Comparison of ENCODE assay signal across 8 cellular contexts in the genomic region with DNA sequence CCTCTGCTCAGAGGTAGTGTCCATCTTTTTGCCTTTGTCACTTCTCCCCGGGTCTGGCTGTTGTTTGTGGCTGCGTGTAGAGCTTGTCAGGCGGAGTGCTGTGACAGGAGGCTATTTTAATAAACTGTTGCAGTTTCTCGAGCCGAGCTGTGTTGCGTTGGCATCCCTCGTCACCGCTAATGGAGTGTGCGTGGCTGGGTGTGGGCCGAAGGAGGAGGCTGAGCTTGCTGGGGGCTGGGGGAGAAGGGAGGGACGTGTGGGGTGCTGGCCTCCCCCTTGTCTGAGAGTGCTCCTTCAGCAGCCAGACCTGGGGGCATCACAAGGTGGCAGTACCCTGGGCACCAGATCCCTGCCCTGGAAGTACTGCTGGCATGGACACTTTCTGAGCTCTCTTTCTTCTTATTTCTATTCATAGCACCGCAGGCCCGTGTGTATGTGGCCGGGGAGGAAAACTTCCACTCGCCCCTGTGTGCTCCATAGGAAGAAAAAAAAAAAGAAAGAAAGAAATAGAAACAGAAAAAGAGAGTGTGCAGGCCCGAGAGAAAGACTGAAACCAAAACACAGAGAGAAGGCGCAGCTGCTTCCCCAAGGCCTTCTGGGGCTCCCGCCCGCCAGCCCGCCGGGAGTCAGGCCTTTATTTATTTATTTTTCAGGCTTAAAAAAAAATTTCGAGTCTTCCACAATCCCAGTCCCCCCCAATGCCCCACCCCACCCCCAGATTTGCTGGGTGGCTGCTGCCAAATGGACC. TPM values are rescaled to one million over a fixed set of nuclear protein-coding genes. Genes with fewer than 3 reads are reported as not detected.
A peak's percentile ranks its signal among the peaks of the same experiment; 100 is the strongest.
DNase-seq lines count a peak whose midpoint lies in the region; ATAC-seq, FAIRE-seq and TF ChIP-seq lines count a peak whose summit lies in the region.

No MANE protein-coding gene starts in this region.

- H3K4me1 ChIP-seq in endothelial cell of umbilical vein (ENCODE audit: control insufficient read depth, extremely low read depth, insufficient read depth, low read length) (peaks cover 49% of the 10 kb centered on the region), pancreas (peaks cover 11 to 27% (median 13%) of the 10 kb centered on the region in 3 donors)

- ATAC-seq in pancreas (peak; percentile 44 to 51 (median 46)), HG03457 (IDR thresholded peaks at IDR 0.05; ENCODE audit: unreplicated experiment) (no peak), HG02610 (IDR thresholded peaks at IDR 0.05; ENCODE audit: unreplicated experiment) (no peak)

- H2AFZ ChIP-seq in endothelial cell of umbilical vein (ENCODE audit: low read depth, low read length), result peak overlapping the region; percentile 88

- H4K20me1 ChIP-seq in endothelial cell of umbilical vein (replicated peaks; ENCODE audit: control insufficient read depth, extremely low read depth, insufficient read depth, low read length), result no peaks in the 10 kb centered on the region

- dilution Hi-C loops in endothelial cell of umbilical vein (cut with MboI; ENCODE audit: extremely low pct_ligation_motif_present, low sequenced_read_pairs), result no loop called here

- DNase-seq in D341Med (ENCODE audit: low spot score) (peak; percentile 65), NCI-H526 (lab: John Stamatoyannopoulos, UW) (peak; percentile 52 to 65), endothelial cell of umbilical vein (ENCODE audit: low read depth, low spot score) (no peak), pancreas (no peak), SIG-M5 treated with dmso at 0.1 percent for 504 hours (lab: John Stamatoyannopoulos, UW; ENCODE audit: unreplicated experiment) (no peak)
- no peak for DNase-seq in activated CD8-positive, alpha-beta memory T cell treated with anti-CD3 and anti-CD28 coated beads, Interleukin-2, amount 50 U/mL, for 48 hours

- BruUV-seq in endothelial cell of umbilical vein (replicated peaks; lab: Mats Ljungman, UMichigan), result no TSS peak

- CTCF ChIA-PET in endothelial cell of umbilical vein (lab: Charles Lee), result interaction anchor here (0.6 to 4.5 kb wide), 15 partner anchors 9 to 1880 kb away, joined by 3 to 38 read pairs (median 5); no protein-coding TSS in a partner anchor

- TF ChIP-seq POLR2A in endothelial cell of umbilical vein (IDR thresholded peaks at IDR 0.05; ENCODE audit: low read depth, low read length), result no peak

- H3K27me3 ChIP-seq in endothelial cell of umbilical vein (ENCODE audit: control insufficient read depth in 2 of 2, insufficient read depth in 2 of 2, low read length in 2 of 2) (no peaks in the 10 kb centered on the region), pancreas (no peaks in the 10 kb centered on the region)

- POLR2A ChIA-PET in endothelial cell of umbilical vein (lab: Charles Lee), result interaction anchor here (1.0 kb wide), 1 partner anchor 39 kb away, joined by 4 read pairs; no protein-coding TSS in a partner anchor

- H3K9ac ChIP-seq in endothelial cell of umbilical vein (replicated peaks; ENCODE audit: extremely low read depth, insufficient read depth, low read length), result peak overlapping the region; percentile 40

- H3K9me1 ChIP-seq in endothelial cell of umbilical vein (replicated peaks; ENCODE audit: control insufficient read depth, extremely low read depth, insufficient read depth, low read length), result no peaks in the 10 kb centered on the region

- no peaks in the 10 kb centered on the region for H3K9me3 ChIP-seq in endothelial cell of umbilical vein (replicated peaks; ENCODE audit: control insufficient read depth, insufficient read depth, low read length)
- H3K9me3 ChIP-seq in pancreas, result no peaks in the 10 kb centered on the region

- H3K4me3 ChIP-seq in endothelial cell of umbilical vein (replicated peaks in 1 of 3; ENCODE audit: insufficient read depth in 1 of 3, low read depth in 1 of 3, low read length in 3 of 3), result no peak overlapping the region
- H3K4me3 ChIP-seq in pancreas, result peak overlapping the region in 2 of 4 donors; percentile 24 to 41

- H3K4me2 ChIP-seq in endothelial cell of umbilical vein (ENCODE audit: insufficient read depth, low read length), result peak overlapping the region; percentile 70

- FAIRE-seq in endothelial cell of umbilical vein (lab: Jason Lieb, UNC) (no peak), pancreas (lab: Jason Lieb, UNC) (no peak)

- H3K79me2 ChIP-seq in endothelial cell of umbilical vein (ENCODE audit: control insufficient read depth, insufficient read depth, low read length), result no peaks in the 10 kb centered on the region

- 20 to 35% methylated on average over 22 of the region's 22 CpGs for WGBS in pancreas, 2 donors

- H3K36me3 ChIP-seq in endothelial cell of umbilical vein (ENCODE audit: control insufficient read depth in 2 of 2, extremely low read depth in 1 of 2, insufficient read depth in 2 of 2, low read length in 2 of 2) (no peaks in the 10 kb centered on the region), pancreas (no peaks in the 10 kb centered on the region)

- no peak overlapping the region for H3K27ac ChIP-seq in endothelial cell of umbilical vein (ENCODE audit: insufficient read depth, low read depth, low read length)
- H3K27ac ChIP-seq in pancreas, result peak overlapping the region; percentile 48 to 87 (median 75)

- no peak for TF ChIP-seq CTCF in endothelial cell of umbilical vein (IDR thresholded peaks at IDR 0.05; ENCODE audit: extremely low read depth in 1 of 2, insufficient read depth in 1 of 2, low read depth in 1 of 2, low read length in 2 of 2)
- no peak for TF ChIP-seq CTCF in pancreas (IDR thresholded peaks at IDR 0.05)

- intact Hi-C loops in endothelial cell of umbilical vein (cut with micrococcal nuclease), result loop anchor here (5.0 kb wide), 1 partner anchor 40 kb away; no protein-coding TSS in a partner anchor
- intact Hi-C loops in pancreas (cut with DNase I), result no loop called here

TF ChIP-seq in endothelial cell of umbilical vein, 7 proteins besides CTCF, POLR2A, EP300 and RAD21:
- TF ChIP-seq MYC (IDR thresholded peaks at IDR 0.05; ENCODE audit: low read depth, low read length), result no peak
- TF ChIP-seq, protein P1, sequence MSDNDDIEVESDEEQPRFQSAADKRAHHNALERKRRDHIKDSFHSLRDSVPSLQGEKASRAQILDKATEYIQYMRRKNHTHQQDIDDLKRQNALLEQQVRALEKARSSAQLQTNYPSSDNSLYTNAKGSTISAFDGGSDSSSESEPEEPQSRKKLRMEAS (IDR thresholded peaks at IDR 0.05; ENCODE audit: insufficient read depth, insufficient read length), result no peak
- TF ChIP-seq EZH2 (IDR thresholded peaks at IDR 0.05; ENCODE audit: borderline replicate concordance, low read depth, low read length, severe bottlenecking), result no peak
- TF ChIP-seq JUN (IDR thresholded peaks at IDR 0.05; ENCODE audit: borderline replicate concordance, insufficient read depth, insufficient read length, low read depth), result no peak
- TF ChIP-seq POLR2AphosphoS5 (IDR thresholded peaks at IDR 0.05; ENCODE audit: insufficient read depth, low read depth, low read length), result no peak
- TF ChIP-seq FOS (IDR thresholded peaks at IDR 0.05; ENCODE audit: borderline replicate concordance, insufficient read depth, low read length), result no peak

RNA-seq across cellular contexts. Expression of gene NFIX, which starts 27.0 kb away (rescaled TPM):
- total RNA-seq in endothelial cell of umbilical vein, result 18.7 and 37.7 TPM in 2 replicates
- 8.7 and 9.8 TPM in 2 replicates for polyA plus RNA-seq in endothelial cell of umbilical vein
- polyA plus RNA-seq in endothelial cell of umbilical vein (2011; cell fraction: cytosol; rRNA removed), result 11.9 and 12.6 TPM in 2 replicates
- polyA plus RNA-seq in endothelial cell of umbilical vein (2011; cell fraction: nucleus; rRNA removed), result 8.6 and 11.6 TPM in 2 replicates
- polyA plus RNA-seq in endothelial cell of umbilical vein (2012), result 22.4 and 30.5 TPM in 2 replicates
- polyA minus RNA-seq in endothelial cell of umbilical vein, result 7.3 and 7.7 TPM in 2 replicates
- 1.3 TPM for polyA minus RNA-seq in endothelial cell of umbilical vein (2011; cell fraction: cytosol; rRNA and poly(A)+ RNA removed)
- polyA minus RNA-seq in endothelial cell of umbilical vein (2011; cell fraction: nucleus; rRNA and poly(A)+ RNA removed), result 5.5 and 7.2 TPM in 2 replicates
- total RNA-seq in pancreas, result 10 to 100 TPM; 30.9 to 45.1 (median 36.0) TPM
- polyA plus RNA-seq in pancreas, result 10 to 100 TPM in 1 of 2 donors, 1 to 10 TPM in 1; 8.3 to 16.6 TPM

RNA-seq across cellular contexts. Expression of gene DAND5, which starts 52.9 kb away (rescaled TPM):
- total RNA-seq in endothelial cell of umbilical vein (0.20 and 0.28 TPM in 2 replicates), pancreas (under 1 TPM in 3 of 6 donors, not detected in 3; 0.12 to 0.23 (median 0.12) TPM)
- polyA plus RNA-seq in endothelial cell of umbilical vein (0.06 TPM in 2 replicates), pancreas (under 1 TPM in 1 of 2 donors, not detected in 1; 0.16 TPM)
- polyA plus RNA-seq in endothelial cell of umbilical vein (2011; cell fraction: cytosol; rRNA removed), result 0.03 and 0.07 TPM in 2 replicates
- 0.16 and 0.17 TPM in 2 replicates for polyA plus RNA-seq in endothelial cell of umbilical vein (2011; cell fraction: nucleus; rRNA removed)
- polyA plus RNA-seq in endothelial cell of umbilical vein (2012), result not detected in 2 replicates
- polyA minus RNA-seq in endothelial cell of umbilical vein, result 0.15 TPM in 1 of 2 replicates, not detected in the other
- not detected for polyA minus RNA-seq in endothelial cell of umbilical vein (2011; cell fraction: cytosol; rRNA and poly(A)+ RNA removed)
- not detected in 2 replicates for polyA minus RNA-seq in endothelial cell of umbilical vein (2011; cell fraction: nucleus; rRNA and poly(A)+ RNA removed)

Comparison
In these comparisons a context has a peak if more than half of its experiments do, and no peak if none do; other contexts are left out.
1. DNase-seq: peak in D341Med (single experiment) and NCI-H526 (2 of 2); none in endothelial cell of umbilical vein (single experiment), pancreas (0 of 6), activated CD8-positive, alpha-beta memory T cell treated with anti-CD3 and anti-CD28 coated beads, Interleukin-2, amount 50 U/mL, for 48 hours (single experiment) and SIG-M5 treated with dmso at 0.1 percent for 504 hours (single experiment).
2. ATAC-seq: peak in pancreas (4 of 4); none in HG03457 (single experiment) and HG02610 (single experiment).